8 cellular contexts compared by ENCODE assay signal in genomic region chr1:15799928-15800835, GRCh38. TPM values are rescaled to one million over a fixed set of nuclear protein-coding genes. Genes with fewer than 3 reads are reported as not detected.
DNase-seq lines count a peak whose midpoint lies in the region; ATAC-seq and TF ChIP-seq lines count a peak whose summit lies in the region.

No MANE protein-coding gene starts in this region.

- intact Hi-C loops in activated T-helper 1 cell treated with anti-CD3 and anti-CD28 coated beads, Interleukin-12 subunit alpha, Interleukin-12 subunit beta, Interleukin-2, Interleukin-4 antibody, amounts not matched to agents 30 ng/mL and 10 ng/mL and 1 ng/mL, durations not matched to agents 14 hours and 24 hours and 36 hours (cut with micrococcal nuclease), result no loop called here
- intact Hi-C loops in activated naive CD4-positive, alpha-beta T cell treated with anti-CD3 and anti-CD28 coated beads for 36 hours (cut with micrococcal nuclease), result loop anchor here (10.0 kb wide), 1 partner anchor 385 kb away; no protein-coding TSS in a partner anchor

- H3K27me3 ChIP-seq in WERI-Rb-1 (ENCODE audit: insufficient read depth, low read depth, severe bottlenecking), result no peaks in the 10 kb centered on the region

- peaks cover 13% of the 10 kb centered on the region for H3K27me3 Mint-ChIP-seq in activated T-helper 1 cell treated with anti-CD3 and anti-CD28 coated beads, Interleukin-12 subunit alpha, Interleukin-12 subunit beta, Interleukin-2, Interleukin-4 antibody, amounts not matched to agents 30 ng/mL and 10 ng/mL and 1 ng/mL, durations not matched to agents 14 hours and 24 hours and 36 hours (ENCODE audit: insufficient read depth)
- no peaks in the 10 kb centered on the region for H3K27me3 Mint-ChIP-seq in activated naive CD4-positive, alpha-beta T cell treated with anti-CD3 and anti-CD28 coated beads for 36 hours (ENCODE audit: low read depth)

- H3K27ac Mint-ChIP-seq in activated T-helper 1 cell treated with anti-CD3 and anti-CD28 coated beads, Interleukin-12 subunit alpha, Interleukin-12 subunit beta, Interleukin-2, Interleukin-4 antibody, amounts not matched to agents 30 ng/mL and 10 ng/mL and 1 ng/mL, durations not matched to agents 14 hours and 24 hours and 36 hours, result no peak overlapping the region
- no peak overlapping the region for H3K27ac Mint-ChIP-seq in activated naive CD4-positive, alpha-beta T cell treated with anti-CD3 and anti-CD28 coated beads for 36 hours

- H3K4me3 Mint-ChIP-seq in activated T-helper 1 cell treated with anti-CD3 and anti-CD28 coated beads, Interleukin-12 subunit alpha, Interleukin-12 subunit beta, Interleukin-2, Interleukin-4 antibody, amounts not matched to agents 30 ng/mL and 10 ng/mL and 1 ng/mL, durations not matched to agents 14 hours and 24 hours and 36 hours, result no peak overlapping the region
- H3K4me3 Mint-ChIP-seq in activated naive CD4-positive, alpha-beta T cell treated with anti-CD3 and anti-CD28 coated beads for 36 hours, result no peak overlapping the region

- H3K4me1 Mint-ChIP-seq in activated T-helper 1 cell treated with anti-CD3 and anti-CD28 coated beads, Interleukin-12 subunit alpha, Interleukin-12 subunit beta, Interleukin-2, Interleukin-4 antibody, amounts not matched to agents 30 ng/mL and 10 ng/mL and 1 ng/mL, durations not matched to agents 14 hours and 24 hours and 36 hours (ENCODE audit: low read depth), result peaks cover 4% of the 10 kb centered on the region
- H3K4me1 Mint-ChIP-seq in activated naive CD4-positive, alpha-beta T cell treated with anti-CD3 and anti-CD28 coated beads for 36 hours (ENCODE audit: low read depth), result no peaks in the 10 kb centered on the region

- H3K36me3 ChIP-seq in WERI-Rb-1, result no peaks in the 10 kb centered on the region

- H3K9me3 Mint-ChIP-seq in activated T-helper 1 cell treated with anti-CD3 and anti-CD28 coated beads, Interleukin-12 subunit alpha, Interleukin-12 subunit beta, Interleukin-2, Interleukin-4 antibody, amounts not matched to agents 30 ng/mL and 10 ng/mL and 1 ng/mL, durations not matched to agents 14 hours and 24 hours and 36 hours, result no peaks in the 10 kb centered on the region
- H3K9me3 Mint-ChIP-seq in activated naive CD4-positive, alpha-beta T cell treated with anti-CD3 and anti-CD28 coated beads for 36 hours, result no peaks in the 10 kb centered on the region

- H3K9me3 ChIP-seq in WERI-Rb-1 (ENCODE audit: severe bottlenecking), result no peaks in the 10 kb centered on the region

- ATAC-seq in omental fat pad (ENCODE audit: low FRiP score), result peak; percentile 66
- no peak for ATAC-seq in HG03095 (IDR thresholded peaks at IDR 0.05; ENCODE audit: unreplicated experiment)

- DNase-seq in Caki2 (ENCODE audit: low read depth) (peak; percentile 100), NCI-H69 (lab: John Stamatoyannopoulos, UW) (peak; percentile 83), epithelial cell of prostate (ENCODE audit: low read depth, low spot score) (peak; percentile 72), omental fat pad (ENCODE audit: low spot score) (peak; percentile 50), WERI-Rb-1 (no peak)
- DNase-seq in activated T-helper 1 cell treated with anti-CD3 and anti-CD28 coated beads, Interleukin-12 subunit alpha, Interleukin-12 subunit beta, Interleukin-2, Interleukin-4 antibody, amounts not matched to agents 30 ng/mL and 10 ng/mL and 1 ng/mL, durations not matched to agents 14 hours and 24 hours and 36 hours (ENCODE audit: low spot score), result no peak
- DNase-seq in activated naive CD4-positive, alpha-beta T cell treated with anti-CD3 and anti-CD28 coated beads for 36 hours, result no peak

- H3K27ac ChIP-seq in epithelial cell of prostate (peak overlapping the region; percentile 100), WERI-Rb-1 (no peak overlapping the region)

- CTCF ChIA-PET in activated naive CD4-positive, alpha-beta T cell treated with anti-CD3 and anti-CD28 coated beads for 36 hours (lab: Charles Lee), result interaction anchor here (1.2 kb wide), 1 partner anchor 16 kb away, joined by 5 read pairs; no protein-coding TSS in a partner anchor

- no peak for TF ChIP-seq CTCF in omental fat pad (IDR thresholded peaks at IDR 0.05)
- no peak for TF ChIP-seq CTCF in WERI-Rb-1 (IDR thresholded peaks at IDR 0.05; ENCODE audit: low read depth, low read length)

- H3K4me3 ChIP-seq in WERI-Rb-1 (ENCODE audit: low read depth, low read length), result no peak overlapping the region

- no peaks in the 10 kb centered on the region for H3K36me3 Mint-ChIP-seq in activated T-helper 1 cell treated with anti-CD3 and anti-CD28 coated beads, Interleukin-12 subunit alpha, Interleukin-12 subunit beta, Interleukin-2, Interleukin-4 antibody, amounts not matched to agents 30 ng/mL and 10 ng/mL and 1 ng/mL, durations not matched to agents 14 hours and 24 hours and 36 hours (ENCODE audit: low read depth)
- no peaks in the 10 kb centered on the region for H3K36me3 Mint-ChIP-seq in activated naive CD4-positive, alpha-beta T cell treated with anti-CD3 and anti-CD28 coated beads for 36 hours (ENCODE audit: low read depth)

- in situ Hi-C loops in Caki2 (cut with HindIII; ENCODE audit: low pct_unique_long_range_greater_than_20kb, low sequenced_read_pairs), result no loop called here

RNA-seq across cellular contexts. Expression of gene UQCRHL, which starts 7.3 kb away (rescaled TPM):
- 4.0 and 5.1 TPM in 2 replicates for total RNA-seq in Caki2 (2014; rRNA removed; shearing (Covaris generic); ENCODE audit: low replicate concordance)
- 1 to 10 TPM in 2 of 4 donors, under 1 TPM in 2; 0.63 to 1.9 (median 0.95) TPM for total RNA-seq in omental fat pad
- 1.3 and 1.5 TPM in 2 replicates for total RNA-seq in activated T-helper 1 cell treated with anti-CD3 and anti-CD28 coated beads, Interleukin-12 subunit alpha, Interleukin-12 subunit beta, Interleukin-2, Interleukin-4 antibody, amounts not matched to agents 30 ng/mL and 10 ng/mL and 1 ng/mL, durations not matched to agents 14 hours and 24 hours and 36 hours
- total RNA-seq in activated naive CD4-positive, alpha-beta T cell treated with anti-CD3 and anti-CD28 coated beads for 36 hours, result 1 to 10 TPM; 1.7 to 1.9 TPM

RNA-seq across cellular contexts. Expression of gene FBLIM1, which starts 41.6 kb away (rescaled TPM):
- total RNA-seq in Caki2 (2014; rRNA removed; shearing (Covaris generic); ENCODE audit: low replicate concordance), result 7.0 and 9.3 TPM in 2 replicates
- 10 to 100 TPM; 10.4 to 34.0 (median 17.4) TPM for total RNA-seq in omental fat pad
- not detected in 2 replicates for total RNA-seq in activated T-helper 1 cell treated with anti-CD3 and anti-CD28 coated beads, Interleukin-12 subunit alpha, Interleukin-12 subunit beta, Interleukin-2, Interleukin-4 antibody, amounts not matched to agents 30 ng/mL and 10 ng/mL and 1 ng/mL, durations not matched to agents 14 hours and 24 hours and 36 hours
- not detected for total RNA-seq in activated naive CD4-positive, alpha-beta T cell treated with anti-CD3 and anti-CD28 coated beads for 36 hours

RNA-seq across cellular contexts. Expression of gene SPEN, which starts 47.3 kb away (rescaled TPM):
- total RNA-seq in Caki2 (2014; rRNA removed; shearing (Covaris generic); ENCODE audit: low replicate concordance), result 6.9 and 9.3 TPM in 2 replicates
- 10 to 100 TPM; 33.4 to 64.0 (median 51.5) TPM for total RNA-seq in omental fat pad
- 81.9 and 87.6 TPM in 2 replicates for total RNA-seq in activated T-helper 1 cell treated with anti-CD3 and anti-CD28 coated beads, Interleukin-12 subunit alpha, Interleukin-12 subunit beta, Interleukin-2, Interleukin-4 antibody, amounts not matched to agents 30 ng/mL and 10 ng/mL and 1 ng/mL, durations not matched to agents 14 hours and 24 hours and 36 hours
- 10 to 100 TPM; 30.7 to 33.7 TPM for total RNA-seq in activated naive CD4-positive, alpha-beta T cell treated with anti-CD3 and anti-CD28 coated beads for 36 hours

RNA-seq across cellular contexts. Expression of gene TMEM82, which starts 57.9 kb away (rescaled TPM):
- not detected in 2 replicates for total RNA-seq in Caki2 (2014; rRNA removed; shearing (Covaris generic); ENCODE audit: low replicate concordance)
- total RNA-seq in omental fat pad, result not detected
- total RNA-seq in activated T-helper 1 cell treated with anti-CD3 and anti-CD28 coated beads, Interleukin-12 subunit alpha, Interleukin-12 subunit beta, Interleukin-2, Interleukin-4 antibody, amounts not matched to agents 30 ng/mL and 10 ng/mL and 1 ng/mL, durations not matched to agents 14 hours and 24 hours and 36 hours, result not detected in 2 replicates
- total RNA-seq in activated naive CD4-positive, alpha-beta T cell treated with anti-CD3 and anti-CD28 coated beads for 36 hours, result not detected

Comparison
In these comparisons a context has a peak if more than half of its experiments do, and no peak if none do; other contexts are left out.
1. DNase-seq: peak in Caki2 (single experiment), NCI-H69 (single experiment), epithelial cell of prostate (single experiment) and omental fat pad (single experiment); none in activated T-helper 1 cell treated with anti-CD3 and anti-CD28 coated beads, Interleukin-12 subunit alpha, Interleukin-12 subunit beta, Interleukin-2, Interleukin-4 antibody, amounts not matched to agents 30 ng/mL and 10 ng/mL and 1 ng/mL, durations not matched to agents 14 hours and 24 hours and 36 hours (single experiment), activated naive CD4-positive, alpha-beta T cell treated with anti-CD3 and anti-CD28 coated beads for 36 hours (single experiment) and WERI-Rb-1 (single experiment).